In genomic region chr17:58315281-58315711, GRCh38 we compare ENCODE assay signal across 23 cellular contexts. TPM values are rescaled to one million over a fixed set of nuclear protein-coding genes. Genes with fewer than 3 reads are reported as not detected.
DNase-seq lines count a peak whose midpoint lies in the region; ATAC-seq and TF ChIP-seq lines count a peak whose summit lies in the region.
"Had no signal": no experiment of that assay in that cellular context is flagged by ENCODE, and none has a peak within 500 bp of the region (broad histone marks: within the 10 kb centered on the region; RNA-seq: fewer than 3 reads in every experiment).

No MANE protein-coding gene starts in this region.

- CTCF ChIA-PET in PC-3 (lab: Charles Lee) = interaction anchor here (0.6 to 3.6 kb wide), 3 partner anchors 11 to 840 kb away, joined by 3 to 61 read pairs (median 4); partner anchors contain the start of genes RNF43 and SKA2

- H3K4me2 ChIP-seq in BLaER1 (no peak overlapping the region), PC-3 (ENCODE audit: low read length) (no peak overlapping the region), neural progenitor cell (no peak overlapping the region)

- no peak overlapping the region for H2AFZ ChIP-seq in PC-3 (ENCODE audit: low read length)
- H2AFZ ChIP-seq in neural progenitor cell (replicated peaks) = no peak overlapping the region

- POLR2A ChIA-PET in PC-3 (lab: Charles Lee; ENCODE audit: unreplicated experiment) = no interaction called here

- H3K4me1 ChIP-seq in BLaER1 (peaks cover 56% of the 10 kb centered on the region), PC-3 (ENCODE audit: insufficient read depth, low read length) (peaks cover 17% of the 10 kb centered on the region), neural progenitor cell (no peaks in the 10 kb centered on the region)
- H3K4me1 ChIP-seq: thyroid gland had no signal

- H3K4me3 ChIP-seq in BLaER1 = no peak overlapping the region
- no peak overlapping the region for H3K4me3 ChIP-seq in PC-3 (ENCODE audit: low read length)
- no peak overlapping the region for H3K4me3 ChIP-seq in neural progenitor cell
- H3K4me3 ChIP-seq: heart left ventricle, thyroid gland had no signal

- H3K9me2 ChIP-seq in PC-3 (replicated peaks; ENCODE audit: low read length) = no peaks in the 10 kb centered on the region

- H3K9ac ChIP-seq in BLaER1 (0 out of 2 replicates have a peak overlapping the region, but pooled peaks have one; percentile 45), PC-3 (ENCODE audit: low read length) (no peak overlapping the region), neural progenitor cell (no peak overlapping the region)

- H4K20me1 ChIP-seq in BLaER1 = no peaks in the 10 kb centered on the region
- no peaks in the 10 kb centered on the region for H4K20me1 ChIP-seq in PC-3 (ENCODE audit: low read length)
- H4K20me1 ChIP-seq in neural progenitor cell (ENCODE audit: low read depth) = no peaks in the 10 kb centered on the region

- H3K4me1 Mint-ChIP-seq in activated CD4-positive, alpha-beta T cell treated with anti-CD3 and anti-CD28 coated beads, Interleukin-2, amount 10 ng/mL, durations not matched to agents 24 days and 14 days = peaks cover 10% of the 10 kb centered on the region
- H3K4me1 Mint-ChIP-seq in neural progenitor cell = peaks cover 29% of the 10 kb centered on the region
- H3K4me1 Mint-ChIP-seq: endodermal cell had no signal

- DNase-seq in activated CD4-positive, alpha-beta T cell treated with anti-CD3 and anti-CD28 coated beads, Interleukin-2, amount 10 ng/mL, durations not matched to agents 24 days and 14 days = peak; percentile 59
- no peak for DNase-seq in activated CD4-positive, alpha-beta T cell treated with anti-CD3 and anti-CD28 coated beads, Interleukin-2, amount 50 U/mL, for 1 hour
- DNase-seq in PC-3 = peak; percentile 72
- no peak for DNase-seq in neural progenitor cell (ENCODE audit: low spot score)
- no peak for DNase-seq in NCI-H1694 treated with DMSO at 0.1 percent for 48 hours (lab: John Stamatoyannopoulos, UW)
- DNase-seq: activated CD4-positive, alpha-beta memory T cell treated with anti-CD3 and anti-CD28 coated beads, Interleukin-2, amount 10 ng/mL, durations not matched to agents 7 days and 5 days; DMS 273 treated with DMSO at 0.1 percent for 48 hours; endodermal cell; mammary epithelial cell; NCI-H1105 treated with DMSO at 0.1 percent for 48 hours; stimulated activated CD4-positive, alpha-beta T cell treated with anti-CD3 and anti-CD28 coated beads, Interleukin-12 subunit alpha, Interleukin-12 subunit beta, amount 100 ng/mL, for 4 hours; thyroid gland had no signal

- BruUV-seq in PC-3 (replicated peaks; lab: Mats Ljungman, UMichigan) = no TSS peak

- H3K27ac ChIP-seq in BLaER1 = no peak overlapping the region
- no peak overlapping the region for H3K27ac ChIP-seq in PC-3 (ENCODE audit: low read length)
- no peak overlapping the region for H3K27ac ChIP-seq in neural progenitor cell
- H3K27ac ChIP-seq: C4-2B, heart left ventricle, thyroid gland had no signal

- H3K36me3 ChIP-seq in BLaER1 = peaks cover 60% of the 10 kb centered on the region
- no peaks in the 10 kb centered on the region for H3K36me3 ChIP-seq in PC-3 (ENCODE audit: low read depth, low read length)
- no peaks in the 10 kb centered on the region for H3K36me3 ChIP-seq in neural progenitor cell
- H3K36me3 ChIP-seq: thyroid gland had no signal

- TF ChIP-seq CTCF in PC-3 (conservative IDR thresholded peaks at IDR 0.05; ENCODE audit: low read depth, low read length) (no peak), neural progenitor cell (IDR thresholded peaks at IDR 0.05) (no peak)

- no peak overlapping the region for H3K4me3 Mint-ChIP-seq in activated CD4-positive, alpha-beta T cell treated with anti-CD3 and anti-CD28 coated beads, Interleukin-2, amount 10 ng/mL, durations not matched to agents 24 days and 14 days
- peak overlapping the region; percentile 55 for H3K4me3 Mint-ChIP-seq in neural progenitor cell
- H3K4me3 Mint-ChIP-seq: activated CD4-positive, alpha-beta memory T cell treated with anti-CD3 and anti-CD28 coated beads, Interleukin-2, amount 10 ng/mL, durations not matched to agents 7 days and 5 days; endodermal cell; naive thymus-derived CD4-positive, alpha-beta T cell; stimulated activated memory B cell treated with anti-CD40 and anti-IgM and Interleukin-4, amounts not matched to agents 10 μg/mL and 1 μg/mL and 100 μg/mL, for 72 hours had no signal

- H3K9me3 ChIP-seq in BLaER1 = no peaks in the 10 kb centered on the region
- no peaks in the 10 kb centered on the region for H3K9me3 ChIP-seq in PC-3 (ENCODE audit: low read length)
- no peaks in the 10 kb centered on the region for H3K9me3 ChIP-seq in neural progenitor cell (ENCODE audit: low read depth)
- H3K9me3 ChIP-seq: heart left ventricle, thyroid gland had no signal

- ATAC-seq in PC-3 (peak; percentile 17; the same call in 1 of the 2 replicates), HG03342 (IDR thresholded peaks at IDR 0.05; ENCODE audit: unreplicated experiment) (no peak), GM18873 (IDR thresholded peaks at IDR 0.05; ENCODE audit: low FRiP score, unreplicated experiment) (no peak)
- ATAC-seq: heart left ventricle; naive thymus-derived CD4-positive, alpha-beta T cell; stimulated activated memory B cell treated with anti-CD40 and anti-IgM and Interleukin-4, amounts not matched to agents 10 μg/mL and 1 μg/mL and 100 μg/mL, for 72 hours had no signal

- intact Hi-C loops in activated CD4-positive, alpha-beta T cell treated with anti-CD3 and anti-CD28 coated beads, Interleukin-2, amount 10 ng/mL, durations not matched to agents 24 days and 14 days (cut with micrococcal nuclease) = no loop called here
- intact Hi-C loops in PC-3 (cut with micrococcal nuclease) = no loop called here

- H3K27me3 Mint-ChIP-seq in activated CD4-positive, alpha-beta T cell treated with anti-CD3 and anti-CD28 coated beads, Interleukin-2, amount 10 ng/mL, durations not matched to agents 24 days and 14 days = no peaks in the 10 kb centered on the region
- H3K27me3 Mint-ChIP-seq in neural progenitor cell (ENCODE audit: insufficient read depth, low read depth) = peaks cover 17% of the 10 kb centered on the region
- H3K27me3 Mint-ChIP-seq: activated CD4-positive, alpha-beta memory T cell treated with anti-CD3 and anti-CD28 coated beads, Interleukin-2, amount 10 ng/mL, durations not matched to agents 7 days and 5 days; naive thymus-derived CD4-positive, alpha-beta T cell; stimulated activated memory B cell treated with anti-CD40 and anti-IgM and Interleukin-4, amounts not matched to agents 10 μg/mL and 1 μg/mL and 100 μg/mL, for 72 hours had no signal

- H3K27ac Mint-ChIP-seq in activated CD4-positive, alpha-beta T cell treated with anti-CD3 and anti-CD28 coated beads, Interleukin-2, amount 10 ng/mL, durations not matched to agents 24 days and 14 days = peak overlapping the region; percentile 64
- no peak overlapping the region for H3K27ac Mint-ChIP-seq in neural progenitor cell
- H3K27ac Mint-ChIP-seq: activated CD4-positive, alpha-beta memory T cell treated with anti-CD3 and anti-CD28 coated beads, Interleukin-2, amount 10 ng/mL, durations not matched to agents 7 days and 5 days; endodermal cell; stimulated activated memory B cell treated with anti-CD40 and anti-IgM and Interleukin-4, amounts not matched to agents 10 μg/mL and 1 μg/mL and 100 μg/mL, for 72 hours had no signal

- H3K79me2 ChIP-seq in PC-3 (ENCODE audit: low read length) (no peaks in the 10 kb centered on the region), neural progenitor cell (ENCODE audit: low read depth) (no peaks in the 10 kb centered on the region)

- no peaks in the 10 kb centered on the region for H3K27me3 ChIP-seq in BLaER1
- no peaks in the 10 kb centered on the region for H3K27me3 ChIP-seq in PC-3 (ENCODE audit: low read length)
- no peaks in the 10 kb centered on the region for H3K27me3 ChIP-seq in neural progenitor cell
- H3K27me3 ChIP-seq: heart left ventricle, thyroid gland had no signal

- H3F3A ChIP-seq in PC-3 (ENCODE audit: low read length, unreplicated experiment) (no peaks in the 10 kb centered on the region), neural progenitor cell (ENCODE audit: low read depth) (no peaks in the 10 kb centered on the region)

- H3K9me3 Mint-ChIP-seq in activated CD4-positive, alpha-beta T cell treated with anti-CD3 and anti-CD28 coated beads, Interleukin-2, amount 10 ng/mL, durations not matched to agents 24 days and 14 days = no peaks in the 10 kb centered on the region
- no peaks in the 10 kb centered on the region for H3K9me3 Mint-ChIP-seq in neural progenitor cell
- H3K9me3 Mint-ChIP-seq: activated CD4-positive, alpha-beta memory T cell treated with anti-CD3 and anti-CD28 coated beads, Interleukin-2, amount 10 ng/mL, durations not matched to agents 7 days and 5 days; endodermal cell; naive thymus-derived CD4-positive, alpha-beta T cell; stimulated activated memory B cell treated with anti-CD40 and anti-IgM and Interleukin-4, amounts not matched to agents 10 μg/mL and 1 μg/mL and 100 μg/mL, for 72 hours had no signal

- H3K36me3 Mint-ChIP-seq in activated CD4-positive, alpha-beta T cell treated with anti-CD3 and anti-CD28 coated beads, Interleukin-2, amount 10 ng/mL, durations not matched to agents 24 days and 14 days (ENCODE audit: low read depth) = peaks cover 36% of the 10 kb centered on the region
- peaks cover 5% of the 10 kb centered on the region for H3K36me3 Mint-ChIP-seq in neural progenitor cell
- H3K36me3 Mint-ChIP-seq: stimulated activated memory B cell treated with anti-CD40 and anti-IgM and Interleukin-4, amounts not matched to agents 10 μg/mL and 1 μg/mL and 100 μg/mL, for 72 hours had no signal

RNA-seq across cellular contexts. Expression of gene TSPOAP1, which starts 13.3 kb away (rescaled TPM):
- total RNA-seq in activated CD4-positive, alpha-beta T cell treated with anti-CD3 and anti-CD28 coated beads, Interleukin-2, amount 10 ng/mL, durations not matched to agents 24 days and 14 days = 22.6 and 23.6 TPM in 2 replicates
- total RNA-seq in PC-3 (2014; rRNA removed) (4.3 and 8.3 TPM in 2 replicates), neural progenitor cell (ENCODE audit: low replicate concordance) (13.8 and 48.7 TPM in 2 replicates)
- total RNA-seq: pulmonary artery endothelial cell had no signal

RNA-seq across cellular contexts. Expression of gene MPO, which starts 34.6 kb away (rescaled TPM):
- total RNA-seq in activated CD4-positive, alpha-beta T cell treated with anti-CD3 and anti-CD28 coated beads, Interleukin-2, amount 10 ng/mL, durations not matched to agents 24 days and 14 days = not detected in 2 replicates
- total RNA-seq in PC-3 (2014; rRNA removed) = not detected in 2 replicates
- not detected in 2 replicates for total RNA-seq in neural progenitor cell (ENCODE audit: low replicate concordance)
- total RNA-seq: A673, astrocyte, endodermal cell, fibroblast of lung, mammary epithelial cell had no signal

RNA-seq across cellular contexts. Expression of gene SUPT4H1, which starts 36.7 kb away (rescaled TPM):
- total RNA-seq in activated CD4-positive, alpha-beta T cell treated with anti-CD3 and anti-CD28 coated beads, Interleukin-2, amount 10 ng/mL, durations not matched to agents 24 days and 14 days = 139 and 143 TPM in 2 replicates
- total RNA-seq in PC-3 (2014; rRNA removed) (100.0 and 116 TPM in 2 replicates), neural progenitor cell (ENCODE audit: low replicate concordance) (60.2 and 103 TPM in 2 replicates)

Comparison
In these comparisons a context has a peak if more than half of its experiments do, and no peak if none do; other contexts are left out.
1. DNase-seq: peak in activated CD4-positive, alpha-beta T cell treated with anti-CD3 and anti-CD28 coated beads, Interleukin-2, amount 10 ng/mL, durations not matched to agents 24 days and 14 days (single experiment) and PC-3 (single experiment); none in activated CD4-positive, alpha-beta T cell treated with anti-CD3 and anti-CD28 coated beads, Interleukin-2, amount 50 U/mL, for 1 hour (single experiment), neural progenitor cell (single experiment) and NCI-H1694 treated with DMSO at 0.1 percent for 48 hours (single experiment).